In the genomic region with DNA sequence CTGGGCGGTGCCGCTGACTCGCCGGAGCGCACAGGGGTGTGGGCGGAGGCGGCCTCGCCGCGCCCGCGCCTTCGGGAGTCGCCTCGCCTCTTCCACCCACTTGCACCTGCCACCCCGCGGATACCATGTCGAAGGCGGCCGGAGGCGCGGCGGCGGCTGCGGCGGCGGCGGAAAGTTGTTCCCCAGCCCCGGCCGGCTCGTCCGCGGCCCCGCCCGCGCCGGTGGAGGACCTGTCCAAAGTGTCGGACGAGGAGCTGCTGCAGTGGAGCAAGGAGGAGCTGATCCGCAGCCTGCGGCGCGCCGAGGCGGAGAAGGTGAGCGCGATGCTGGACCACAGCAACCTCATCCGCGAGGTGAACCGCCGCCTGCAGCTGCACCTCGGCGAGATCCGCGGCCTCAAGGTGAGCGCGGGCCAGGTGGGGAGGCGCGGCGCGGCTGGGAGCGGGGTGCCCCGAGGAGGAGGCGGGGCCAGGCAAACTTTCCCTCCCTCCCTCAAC, we compare ENCODE assay signal across 8 cellular contexts. TPM values are rescaled to one million over a fixed set of nuclear protein-coding genes. Genes with fewer than 3 reads are reported as not detected.
DNase-seq lines count a peak whose midpoint lies in the region; ATAC-seq and TF ChIP-seq lines count a peak whose summit lies in the region.

No MANE protein-coding gene starts in this region.

- peak overlapping the region in 1 of 2 experiments; percentile 79; a peak in 3 of 4 replicates for H3K27ac ChIP-seq in SK-N-SH (ENCODE audit: low read depth in 2 of 2, low read length in 1 of 2)

- TF ChIP-seq EP300 in SK-N-SH (IDR thresholded peaks at IDR 0.05; ENCODE audit: borderline replicate concordance in 1 of 2, low read depth in 1 of 2, low read length in 1 of 2), result no peak

- peak overlapping the region; percentile 92 for H3K4me2 ChIP-seq in SK-N-SH
- H3K4me2 ChIP-seq in skeletal muscle satellite cell (ENCODE audit: low read length), result peak overlapping the region; percentile 87

- H3K9ac ChIP-seq in SK-N-SH, result peak overlapping the region; percentile 91
- H3K9ac ChIP-seq in skeletal muscle satellite cell (ENCODE audit: low read depth, low read length), result peak overlapping the region; percentile 88

- H3K9me2 ChIP-seq in SK-N-SH, result no peaks in the 10 kb centered on the region

- H3K36me3 ChIP-seq in H7 (replicated peaks; ENCODE audit: control insufficient read depth, insufficient read depth, low read length) (no peaks in the 10 kb centered on the region), SK-N-SH (replicated peaks in 1 of 2; ENCODE audit: control insufficient read depth in 1 of 2, insufficient read depth in 2 of 2, low read length in 1 of 2) (peaks cover 0 to 20% of the 10 kb centered on the region in 2 experiments), skeletal muscle satellite cell (ENCODE audit: insufficient read depth, low read length) (no peaks in the 10 kb centered on the region)

- peaks cover 6% of the 10 kb centered on the region for H3F3A ChIP-seq in SK-N-SH (replicated peaks; ENCODE audit: insufficient read depth)

- intact Hi-C loops in left cardiac atrium (cut with DNase I), result loop anchor here (5.0 kb wide), 1 partner anchor 1333 kb away; no protein-coding TSS in a partner anchor

- H3K9me3 ChIP-seq in SK-N-SH, result no peaks in the 10 kb centered on the region
- no peaks in the 10 kb centered on the region for H3K9me3 ChIP-seq in skeletal muscle satellite cell (replicated peaks; ENCODE audit: low read length)

- no peak overlapping the region for H2AFZ ChIP-seq in SK-N-SH (ENCODE audit: low read depth)

- H3K79me2 ChIP-seq in SK-N-SH (ENCODE audit: insufficient read depth), result peaks cover 91% of the 10 kb centered on the region

- peak; percentile 10 to 28 for ATAC-seq in left cardiac atrium

- TF ChIP-seq RAD21 in SK-N-SH (IDR thresholded peaks at IDR 0.05; ENCODE audit: low read length), result no peak

- H3K27me3 ChIP-seq in H7 (ENCODE audit: control insufficient read depth, insufficient read depth, low read length) (peaks cover 90% of the 10 kb centered on the region), SK-N-SH (ENCODE audit: insufficient read depth) (no peaks in the 10 kb centered on the region), skeletal muscle satellite cell (ENCODE audit: control insufficient read depth, insufficient read depth, low read length) (no peaks in the 10 kb centered on the region)

- CTCF ChIA-PET in SK-N-SH (lab: Yijun Ruan, JAX), result interaction anchor here (1.0 to 4.6 kb wide), 16 partner anchors 10 to 1334 kb away, joined by 3 to 20 read pairs (median 8); no protein-coding TSS in a partner anchor

- DNase-seq in COR-L47 (lab: John Stamatoyannopoulos, UW) (peak; percentile 37), H7 (no peak), SK-N-SH (no peak), left cardiac atrium (peak; percentile 26), Kasumi-1 (lab: John Stamatoyannopoulos, UW) (no peak), H4 (ENCODE audit: low spot score) (no peak), NOMO-1 treated with DMSO at 0.1 percent for 48 hours (lab: John Stamatoyannopoulos, UW; ENCODE audit: unreplicated experiment) (no peak)

- H4K20me1 ChIP-seq in SK-N-SH (ENCODE audit: insufficient read depth), result peaks cover 8% of the 10 kb centered on the region; the same call in 1 of the 2 replicates

- WGBS in SK-N-SH (ENCODE audit: low lambda C conversion rate), result 4% methylated on average over 5 of the region's 64 CpGs

- no peak for TF ChIP-seq CTCF in SK-N-SH (IDR thresholded peaks at IDR 0.05)

- peaks cover 0 to 14% of the 10 kb centered on the region in 2 experiments; a peak in 2 of 4 replicates for H3K4me1 ChIP-seq in SK-N-SH (ENCODE audit: control insufficient read depth in 1 of 2, insufficient read depth in 2 of 2, low read depth in 1 of 2, low read length in 1 of 2)
- H3K4me1 ChIP-seq in skeletal muscle satellite cell (ENCODE audit: control insufficient read depth, insufficient read depth, low read length), result peaks cover 32% of the 10 kb centered on the region

- peak overlapping the region; percentile 53 for H3K4me3 ChIP-seq in H7 (ENCODE audit: insufficient read depth, low read depth, low read length)
- H3K4me3 ChIP-seq in SK-N-SH (ENCODE audit: low read depth in 2 of 2, low read length in 1 of 2), result peak overlapping the region; percentile 75 to 86
- H3K4me3 ChIP-seq in skeletal muscle satellite cell (ENCODE audit: low read length), result peak overlapping the region; percentile 81

- POLR2A ChIA-PET in SK-N-SH (lab: Yijun Ruan, JAX), result no interaction called here

TF ChIP-seq in SK-N-SH, 30 proteins besides CTCF, POLR2A, EP300 and RAD21:
- TF ChIP-seq EZH2phosphoT487 (IDR thresholded peaks at IDR 0.05; ENCODE audit: borderline replicate concordance, low read depth) (no peak), FOXM1 (IDR thresholded peaks at IDR 0.05; ENCODE audit: low read depth) (no peak), TEAD4 (IDR thresholded peaks at IDR 0.05; ENCODE audit: borderline replicate concordance, insufficient read depth) (no peak), TCF12 (IDR thresholded peaks at IDR 0.05) (no peak), NRF1 (IDR thresholded peaks at IDR 0.05; ENCODE audit: low read depth, low read length) (no peak), MEF2A (IDR thresholded peaks at IDR 0.05; ENCODE audit: borderline replicate concordance, low read depth) (no peak), GABPA (IDR thresholded peaks at IDR 0.05; ENCODE audit: low read depth) (no peak), RFX5 (IDR thresholded peaks at IDR 0.05; ENCODE audit: low read length) (no peak), FOSL2 (IDR thresholded peaks at IDR 0.05; ENCODE audit: borderline replicate concordance, low read depth) (no peak), RXRA (IDR thresholded peaks at IDR 0.05; ENCODE audit: borderline replicate concordance, low read depth) (no peak), SIN3A (IDR thresholded peaks at IDR 0.05; ENCODE audit: borderline replicate concordance, low read depth, low read length) (no peak), CHD2 (IDR thresholded peaks at IDR 0.05; ENCODE audit: low read length, partially characterized antibody) (no peak)
- TF ChIP-seq, protein P1, sequence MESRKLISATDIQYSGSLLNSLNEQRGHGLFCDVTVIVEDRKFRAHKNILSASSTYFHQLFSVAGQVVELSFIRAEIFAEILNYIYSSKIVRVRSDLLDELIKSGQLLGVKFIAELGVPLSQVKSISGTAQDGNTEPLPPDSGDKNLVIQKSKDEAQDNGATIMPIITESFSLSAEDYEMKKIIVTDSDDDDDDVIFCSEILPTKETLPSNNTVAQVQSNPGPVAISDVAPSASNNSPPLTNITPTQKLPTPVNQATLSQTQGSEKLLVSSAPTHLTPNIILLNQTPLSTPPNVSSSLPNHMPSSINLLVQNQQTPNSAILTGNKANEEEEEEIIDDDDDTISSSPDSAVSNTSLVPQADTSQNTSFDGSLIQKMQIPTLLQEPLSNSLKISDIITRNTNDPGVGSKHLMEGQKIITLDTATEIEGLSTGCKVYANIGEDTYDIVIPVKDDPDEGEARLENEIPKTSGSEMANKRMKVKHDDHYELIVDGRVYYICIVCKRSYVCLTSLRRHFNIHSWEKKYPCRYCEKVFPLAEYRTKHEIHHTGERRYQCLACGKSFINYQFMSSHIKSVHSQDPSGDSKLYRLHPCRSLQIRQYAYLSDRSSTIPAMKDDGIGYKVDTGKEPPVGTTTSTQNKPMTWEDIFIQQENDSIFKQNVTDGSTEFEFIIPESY (IDR thresholded peaks at IDR 0.05; ENCODE audit: borderline replicate concordance, low read depth), result no peak
- TF ChIP-seq, protein P2, sequence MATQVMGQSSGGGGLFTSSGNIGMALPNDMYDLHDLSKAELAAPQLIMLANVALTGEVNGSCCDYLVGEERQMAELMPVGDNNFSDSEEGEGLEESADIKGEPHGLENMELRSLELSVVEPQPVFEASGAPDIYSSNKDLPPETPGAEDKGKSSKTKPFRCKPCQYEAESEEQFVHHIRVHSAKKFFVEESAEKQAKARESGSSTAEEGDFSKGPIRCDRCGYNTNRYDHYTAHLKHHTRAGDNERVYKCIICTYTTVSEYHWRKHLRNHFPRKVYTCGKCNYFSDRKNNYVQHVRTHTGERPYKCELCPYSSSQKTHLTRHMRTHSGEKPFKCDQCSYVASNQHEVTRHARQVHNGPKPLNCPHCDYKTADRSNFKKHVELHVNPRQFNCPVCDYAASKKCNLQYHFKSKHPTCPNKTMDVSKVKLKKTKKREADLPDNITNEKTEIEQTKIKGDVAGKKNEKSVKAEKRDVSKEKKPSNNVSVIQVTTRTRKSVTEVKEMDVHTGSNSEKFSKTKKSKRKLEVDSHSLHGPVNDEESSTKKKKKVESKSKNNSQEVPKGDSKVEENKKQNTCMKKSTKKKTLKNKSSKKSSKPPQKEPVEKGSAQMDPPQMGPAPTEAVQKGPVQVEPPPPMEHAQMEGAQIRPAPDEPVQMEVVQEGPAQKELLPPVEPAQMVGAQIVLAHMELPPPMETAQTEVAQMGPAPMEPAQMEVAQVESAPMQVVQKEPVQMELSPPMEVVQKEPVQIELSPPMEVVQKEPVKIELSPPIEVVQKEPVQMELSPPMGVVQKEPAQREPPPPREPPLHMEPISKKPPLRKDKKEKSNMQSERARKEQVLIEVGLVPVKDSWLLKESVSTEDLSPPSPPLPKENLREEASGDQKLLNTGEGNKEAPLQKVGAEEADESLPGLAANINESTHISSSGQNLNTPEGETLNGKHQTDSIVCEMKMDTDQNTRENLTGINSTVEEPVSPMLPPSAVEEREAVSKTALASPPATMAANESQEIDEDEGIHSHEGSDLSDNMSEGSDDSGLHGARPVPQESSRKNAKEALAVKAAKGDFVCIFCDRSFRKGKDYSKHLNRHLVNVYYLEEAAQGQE (IDR thresholded peaks at IDR 0.05; ENCODE audit: low read depth, low read length), result no peak; the same call in 1 of the 2 replicates
- TF ChIP-seq, protein P3, sequence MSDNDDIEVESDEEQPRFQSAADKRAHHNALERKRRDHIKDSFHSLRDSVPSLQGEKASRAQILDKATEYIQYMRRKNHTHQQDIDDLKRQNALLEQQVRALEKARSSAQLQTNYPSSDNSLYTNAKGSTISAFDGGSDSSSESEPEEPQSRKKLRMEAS (IDR thresholded peaks at IDR 0.05; ENCODE audit: low read depth), result no peak
TF ChIP-seq in SK-N-SH: peak in this region for 0.

RNA-seq across cellular contexts. Expression of a gene that starts 0.8 kb away (rescaled TPM):
- 0.04 and 0.14 TPM in 2 replicates for total RNA-seq in H7 (2014; rRNA removed; shearing (Covaris generic))
- polyA plus RNA-seq in SK-N-SH (2012; rRNA removed), result 48.7 and 49.9 TPM in 2 replicates
- polyA plus RNA-seq in SK-N-SH (2012; cell fraction: cytosol; rRNA removed), result 36.6 and 44.8 TPM in 2 replicates
- 23.7 and 33.6 TPM in 2 replicates for polyA plus RNA-seq in SK-N-SH (2012; cell fraction: nucleus; rRNA removed)
- total RNA-seq in left cardiac atrium, result 1 to 10 TPM; 2.5 to 4.9 TPM
- total RNA-seq in skeletal muscle satellite cell (2012; rRNA removed), result 0.76 and 2.0 TPM in 2 replicates
- 0.14 TPM in 1 of 2 replicates, not detected in the other for total RNA-seq in H4 (2014; rRNA removed; shearing (Covaris generic))

Comparison
In these comparisons a context has a peak if more than half of its experiments do, and no peak if none do; other contexts are left out.
1. DNase-seq: peak in COR-L47 (single experiment) and left cardiac atrium (single experiment); none in H7 (single experiment), SK-N-SH (single experiment), Kasumi-1 (0 of 2), H4 (single experiment) and NOMO-1 treated with DMSO at 0.1 percent for 48 hours (single experiment).
2. Peak in every context shown above with its lines, with median percentiles within 50 percentile points of each other: H3K4me3 ChIP-seq.